ENCODE assay signal across 1 cellular context in the genomic region with DNA sequence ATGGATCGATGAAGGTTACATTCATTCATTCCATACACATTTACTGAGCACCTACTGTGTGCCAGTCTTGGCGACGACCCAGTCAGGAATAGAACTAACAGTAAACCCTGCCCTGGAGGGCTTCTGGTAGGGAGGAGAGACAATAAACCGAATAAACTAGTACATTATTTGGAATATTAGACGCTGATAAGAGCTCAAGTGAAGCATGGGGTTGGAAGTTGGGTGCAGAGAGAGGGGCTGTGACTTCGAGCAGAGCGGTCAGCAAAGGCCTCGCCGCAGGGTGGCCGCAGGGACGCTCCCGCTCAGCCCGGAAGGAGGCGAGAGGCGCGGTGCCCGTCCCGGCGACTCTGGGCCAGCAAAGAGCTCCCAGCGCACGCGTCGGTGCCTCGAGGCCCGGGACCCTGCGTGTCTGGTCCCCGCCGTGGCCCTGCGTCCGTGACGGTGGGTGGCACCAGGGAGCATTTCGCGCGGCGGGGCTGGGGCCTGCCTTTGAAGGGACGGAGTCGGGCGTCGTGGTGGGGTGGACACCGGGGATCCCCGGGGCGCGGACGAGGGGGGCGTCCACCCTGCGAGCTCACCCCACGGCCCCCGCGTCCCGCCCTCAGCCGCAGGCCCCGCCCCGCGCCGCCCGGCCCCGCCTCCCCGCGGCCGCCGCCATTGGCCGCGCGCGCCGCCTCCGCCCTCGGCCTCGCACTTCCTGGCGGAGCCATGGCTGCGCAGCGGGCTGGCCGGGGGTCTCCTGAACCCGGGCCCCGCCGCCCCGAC.
TF ChIP-seq lines count a peak whose summit lies in the region.

A gene (plus strand): TSS at position 682 of the 765 bp plus-strand sequence. CDS start 2,357 bp downstream, outside the sequence.

TF ChIP-seq in WTC11, 78 proteins besides CTCF, POLR2A, EP300 and RAD21 (continued from another document and continues in another):
- TF ChIP-seq JAZF1 (CRISPR knock-in tag; IDR thresholded peaks at IDR 0.05) (no peak), CREM (CRISPR knock-in tag; IDR thresholded peaks at IDR 0.05) (no peak), ZNF317 (CRISPR knock-in tag; IDR thresholded peaks at IDR 0.05; ENCODE audit: borderline replicate concordance, low read depth) (no peak), RORB (CRISPR knock-in tag; IDR thresholded peaks at IDR 0.05) (no peak), ZBTB21 (CRISPR knock-in tag; IDR thresholded peaks at IDR 0.05; ENCODE audit: borderline replicate concordance) (no peak), GTF2I (CRISPR knock-in tag; conservative IDR thresholded peaks at IDR 0.05) (no peak), CBFB (CRISPR knock-in tag; IDR thresholded peaks at IDR 0.05; ENCODE audit: low read depth) (no peak), FOXJ3 (CRISPR knock-in tag; IDR thresholded peaks at IDR 0.05; ENCODE audit: borderline replicate concordance) (no peak), GRHL2 (CRISPR knock-in tag; IDR thresholded peaks at IDR 0.05; ENCODE audit: insufficient replicate concordance, severe bottlenecking) (no peak), ZNF416 (CRISPR knock-in tag; IDR thresholded peaks at IDR 0.05) (no peak), ZNF423 (CRISPR knock-in tag; IDR thresholded peaks at IDR 0.05) (no peak), NR1H2 (CRISPR knock-in tag; IDR thresholded peaks at IDR 0.05) (no peak), HMGA2 (CRISPR knock-in tag; IDR thresholded peaks at IDR 0.05) (no peak), SP1 (CRISPR knock-in tag; conservative IDR thresholded peaks at IDR 0.05) (peak; percentile 22; the same call in 1 of the 2 replicates), NFE2L1 (CRISPR knock-in tag; IDR thresholded peaks at IDR 0.05) (0 out of 2 replicates have a peak, but pooled peaks have one; percentile 24), EMX1 (CRISPR knock-in tag; IDR thresholded peaks at IDR 0.05) (no peak), PRRX2 (CRISPR knock-in tag; IDR thresholded peaks at IDR 0.05) (no peak), MXD4 (CRISPR knock-in tag; IDR thresholded peaks at IDR 0.05; ENCODE audit: borderline replicate concordance) (no peak), ELF4 (CRISPR knock-in tag; IDR thresholded peaks at IDR 0.05; ENCODE audit: low read depth) (no peak), SOX15 (CRISPR knock-in tag; IDR thresholded peaks at IDR 0.05) (no peak), ATF1 (CRISPR knock-in tag; IDR thresholded peaks at IDR 0.05) (0 out of 2 replicates have a peak, but pooled peaks have one; percentile 52), TCF7 (CRISPR knock-in tag; IDR thresholded peaks at IDR 0.05; ENCODE audit: low read depth) (no peak), NR3C1 (CRISPR knock-in tag; conservative IDR thresholded peaks at IDR 0.05; ENCODE audit: low read depth) (no peak), GABPB1 (CRISPR knock-in tag; IDR thresholded peaks at IDR 0.05) (no peak; the same call in 1 of the 2 replicates)
- TF ChIP-seq, protein P1, sequence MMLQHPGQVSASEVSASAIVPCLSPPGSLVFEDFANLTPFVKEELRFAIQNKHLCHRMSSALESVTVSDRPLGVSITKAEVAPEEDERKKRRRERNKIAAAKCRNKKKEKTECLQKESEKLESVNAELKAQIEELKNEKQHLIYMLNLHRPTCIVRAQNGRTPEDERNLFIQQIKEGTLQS (CRISPR knock-in tag; conservative IDR thresholded peaks at IDR 0.05): no peak
- TF ChIP-seq, protein P2, sequence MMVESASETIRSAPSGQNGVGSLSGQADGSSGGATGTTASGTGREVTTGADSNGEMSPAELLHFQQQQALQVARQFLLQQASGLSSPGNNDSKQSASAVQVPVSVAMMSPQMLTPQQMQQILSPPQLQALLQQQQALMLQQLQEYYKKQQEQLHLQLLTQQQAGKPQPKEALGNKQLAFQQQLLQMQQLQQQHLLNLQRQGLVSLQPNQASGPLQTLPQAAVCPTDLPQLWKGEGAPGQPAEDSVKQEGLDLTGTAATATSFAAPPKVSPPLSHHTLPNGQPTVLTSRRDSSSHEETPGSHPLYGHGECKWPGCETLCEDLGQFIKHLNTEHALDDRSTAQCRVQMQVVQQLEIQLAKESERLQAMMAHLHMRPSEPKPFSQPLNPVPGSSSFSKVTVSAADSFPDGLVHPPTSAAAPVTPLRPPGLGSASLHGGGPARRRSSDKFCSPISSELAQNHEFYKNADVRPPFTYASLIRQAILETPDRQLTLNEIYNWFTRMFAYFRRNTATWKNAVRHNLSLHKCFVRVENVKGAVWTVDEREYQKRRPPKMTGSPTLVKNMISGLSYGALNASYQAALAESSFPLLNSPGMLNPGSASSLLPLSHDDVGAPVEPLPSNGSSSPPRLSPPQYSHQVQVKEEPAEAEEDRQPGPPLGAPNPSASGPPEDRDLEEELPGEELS (CRISPR knock-in tag; IDR thresholded peaks at IDR 0.05): 0 out of 2 replicates have a peak, but pooled peaks have one; percentile 39
- TF ChIP-seq, protein P3, sequence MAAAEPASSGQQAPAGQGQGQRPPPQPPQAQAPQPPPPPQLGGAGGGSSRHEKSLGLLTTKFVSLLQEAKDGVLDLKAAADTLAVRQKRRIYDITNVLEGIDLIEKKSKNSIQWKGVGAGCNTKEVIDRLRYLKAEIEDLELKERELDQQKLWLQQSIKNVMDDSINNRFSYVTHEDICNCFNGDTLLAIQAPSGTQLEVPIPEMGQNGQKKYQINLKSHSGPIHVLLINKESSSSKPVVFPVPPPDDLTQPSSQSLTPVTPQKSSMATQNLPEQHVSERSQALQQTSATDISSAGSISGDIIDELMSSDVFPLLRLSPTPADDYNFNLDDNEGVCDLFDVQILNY (CRISPR knock-in tag; IDR thresholded peaks at IDR 0.05): peak; percentile 58; the same call in 1 of the 2 replicates
- TF ChIP-seq, protein P4, sequence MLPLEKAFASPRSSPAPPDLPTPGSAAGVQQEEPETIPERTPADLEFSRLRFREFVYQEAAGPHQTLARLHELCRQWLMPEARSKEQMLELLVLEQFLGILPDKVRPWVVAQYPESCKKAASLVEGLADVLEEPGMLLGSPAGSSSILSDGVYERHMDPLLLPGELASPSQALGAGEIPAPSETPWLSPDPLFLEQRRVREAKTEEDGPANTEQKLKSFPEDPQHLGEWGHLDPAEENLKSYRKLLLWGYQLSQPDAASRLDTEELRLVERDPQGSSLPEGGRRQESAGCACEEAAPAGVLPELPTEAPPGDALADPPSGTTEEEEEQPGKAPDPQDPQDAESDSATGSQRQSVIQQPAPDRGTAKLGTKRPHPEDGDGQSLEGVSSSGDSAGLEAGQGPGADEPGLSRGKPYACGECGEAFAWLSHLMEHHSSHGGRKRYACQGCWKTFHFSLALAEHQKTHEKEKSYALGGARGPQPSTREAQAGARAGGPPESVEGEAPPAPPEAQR (CRISPR knock-in tag; IDR thresholded peaks at IDR 0.05): no peak
- TF ChIP-seq, protein P5, sequence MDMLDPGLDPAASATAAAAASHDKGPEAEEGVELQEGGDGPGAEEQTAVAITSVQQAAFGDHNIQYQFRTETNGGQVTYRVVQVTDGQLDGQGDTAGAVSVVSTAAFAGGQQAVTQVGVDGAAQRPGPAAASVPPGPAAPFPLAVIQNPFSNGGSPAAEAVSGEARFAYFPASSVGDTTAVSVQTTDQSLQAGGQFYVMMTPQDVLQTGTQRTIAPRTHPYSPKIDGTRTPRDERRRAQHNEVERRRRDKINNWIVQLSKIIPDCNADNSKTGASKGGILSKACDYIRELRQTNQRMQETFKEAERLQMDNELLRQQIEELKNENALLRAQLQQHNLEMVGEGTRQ (CRISPR knock-in tag; IDR thresholded peaks at IDR 0.05): no peak
- TF ChIP-seq, protein P6, sequence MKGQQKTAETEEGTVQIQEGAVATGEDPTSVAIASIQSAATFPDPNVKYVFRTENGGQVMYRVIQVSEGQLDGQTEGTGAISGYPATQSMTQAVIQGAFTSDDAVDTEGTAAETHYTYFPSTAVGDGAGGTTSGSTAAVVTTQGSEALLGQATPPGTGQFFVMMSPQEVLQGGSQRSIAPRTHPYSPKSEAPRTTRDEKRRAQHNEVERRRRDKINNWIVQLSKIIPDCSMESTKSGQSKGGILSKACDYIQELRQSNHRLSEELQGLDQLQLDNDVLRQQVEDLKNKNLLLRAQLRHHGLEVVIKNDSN (CRISPR knock-in tag; IDR thresholded peaks at IDR 0.05): no peak
- TF ChIP-seq, protein P7, sequence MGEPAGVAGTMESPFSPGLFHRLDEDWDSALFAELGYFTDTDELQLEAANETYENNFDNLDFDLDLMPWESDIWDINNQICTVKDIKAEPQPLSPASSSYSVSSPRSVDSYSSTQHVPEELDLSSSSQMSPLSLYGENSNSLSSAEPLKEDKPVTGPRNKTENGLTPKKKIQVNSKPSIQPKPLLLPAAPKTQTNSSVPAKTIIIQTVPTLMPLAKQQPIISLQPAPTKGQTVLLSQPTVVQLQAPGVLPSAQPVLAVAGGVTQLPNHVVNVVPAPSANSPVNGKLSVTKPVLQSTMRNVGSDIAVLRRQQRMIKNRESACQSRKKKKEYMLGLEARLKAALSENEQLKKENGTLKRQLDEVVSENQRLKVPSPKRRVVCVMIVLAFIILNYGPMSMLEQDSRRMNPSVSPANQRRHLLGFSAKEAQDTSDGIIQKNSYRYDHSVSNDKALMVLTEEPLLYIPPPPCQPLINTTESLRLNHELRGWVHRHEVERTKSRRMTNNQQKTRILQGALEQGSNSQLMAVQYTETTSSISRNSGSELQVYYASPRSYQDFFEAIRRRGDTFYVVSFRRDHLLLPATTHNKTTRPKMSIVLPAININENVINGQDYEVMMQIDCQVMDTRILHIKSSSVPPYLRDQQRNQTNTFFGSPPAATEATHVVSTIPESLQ (CRISPR knock-in tag; IDR thresholded peaks at IDR 0.05): no peak
- TF ChIP-seq, protein P8, sequence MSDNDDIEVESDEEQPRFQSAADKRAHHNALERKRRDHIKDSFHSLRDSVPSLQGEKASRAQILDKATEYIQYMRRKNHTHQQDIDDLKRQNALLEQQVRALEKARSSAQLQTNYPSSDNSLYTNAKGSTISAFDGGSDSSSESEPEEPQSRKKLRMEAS (CRISPR knock-in tag; IDR thresholded peaks at IDR 0.05): peak; percentile 84
- TF ChIP-seq, protein P9, sequence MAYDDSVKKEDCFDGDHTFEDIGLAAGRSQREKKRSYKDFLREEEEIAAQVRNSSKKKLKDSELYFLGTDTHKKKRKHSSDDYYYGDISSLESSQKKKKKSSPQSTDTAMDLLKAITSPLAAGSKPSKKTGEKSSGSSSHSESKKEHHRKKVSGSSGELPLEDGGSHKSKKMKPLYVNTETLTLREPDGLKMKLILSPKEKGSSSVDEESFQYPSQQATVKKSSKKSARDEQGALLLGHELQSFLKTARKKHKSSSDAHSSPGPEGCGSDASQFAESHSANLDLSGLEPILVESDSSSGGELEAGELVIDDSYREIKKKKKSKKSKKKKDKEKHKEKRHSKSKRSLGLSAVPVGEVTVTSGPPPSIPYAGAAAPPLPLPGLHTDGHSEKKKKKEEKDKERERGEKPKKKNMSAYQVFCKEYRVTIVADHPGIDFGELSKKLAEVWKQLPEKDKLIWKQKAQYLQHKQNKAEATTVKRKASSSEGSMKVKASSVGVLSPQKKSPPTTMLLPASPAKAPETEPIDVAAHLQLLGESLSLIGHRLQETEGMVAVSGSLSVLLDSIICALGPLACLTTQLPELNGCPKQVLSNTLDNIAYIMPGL (CRISPR knock-in tag; IDR thresholded peaks at IDR 0.05): peak; percentile 53; the same call in 1 of the 2 replicates
- TF ChIP-seq, protein P10, sequence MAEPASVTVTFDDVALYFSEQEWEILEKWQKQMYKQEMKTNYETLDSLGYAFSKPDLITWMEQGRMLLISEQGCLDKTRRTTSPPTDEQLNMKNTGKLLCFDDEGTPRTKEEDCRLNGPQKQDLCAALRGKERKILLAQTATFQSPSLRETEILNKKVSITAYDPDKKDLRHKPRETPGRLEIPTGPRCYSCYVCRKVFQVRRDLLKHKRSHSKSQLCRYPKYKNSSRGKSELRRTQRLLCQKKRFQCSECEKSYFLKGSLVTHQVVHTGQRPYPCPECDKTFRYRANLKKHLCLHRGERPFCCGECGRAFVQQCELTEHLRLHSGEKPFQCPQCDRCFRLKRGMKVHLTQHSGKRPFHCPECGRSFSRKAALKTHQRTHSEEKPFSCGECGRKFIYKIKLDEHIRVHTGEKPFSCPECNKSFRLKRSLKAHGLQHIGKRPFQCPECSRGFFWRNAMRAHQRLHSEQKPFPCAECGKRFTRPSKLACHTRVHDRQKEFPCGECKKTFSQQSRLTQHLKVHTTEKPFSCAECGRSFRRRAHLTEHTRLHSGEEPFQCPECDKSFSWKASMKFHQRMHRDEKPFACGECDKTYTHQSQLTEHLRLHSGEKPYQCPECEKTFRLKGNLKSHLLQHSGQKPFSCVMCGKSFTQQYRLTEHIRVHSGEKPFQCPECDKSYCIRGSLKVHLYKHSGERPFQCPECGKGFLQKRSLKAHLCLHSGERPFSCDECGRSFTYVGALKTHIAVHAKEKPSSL (CRISPR knock-in tag; conservative IDR thresholded peaks at IDR 0.05): no peak
- TF ChIP-seq, protein P11, sequence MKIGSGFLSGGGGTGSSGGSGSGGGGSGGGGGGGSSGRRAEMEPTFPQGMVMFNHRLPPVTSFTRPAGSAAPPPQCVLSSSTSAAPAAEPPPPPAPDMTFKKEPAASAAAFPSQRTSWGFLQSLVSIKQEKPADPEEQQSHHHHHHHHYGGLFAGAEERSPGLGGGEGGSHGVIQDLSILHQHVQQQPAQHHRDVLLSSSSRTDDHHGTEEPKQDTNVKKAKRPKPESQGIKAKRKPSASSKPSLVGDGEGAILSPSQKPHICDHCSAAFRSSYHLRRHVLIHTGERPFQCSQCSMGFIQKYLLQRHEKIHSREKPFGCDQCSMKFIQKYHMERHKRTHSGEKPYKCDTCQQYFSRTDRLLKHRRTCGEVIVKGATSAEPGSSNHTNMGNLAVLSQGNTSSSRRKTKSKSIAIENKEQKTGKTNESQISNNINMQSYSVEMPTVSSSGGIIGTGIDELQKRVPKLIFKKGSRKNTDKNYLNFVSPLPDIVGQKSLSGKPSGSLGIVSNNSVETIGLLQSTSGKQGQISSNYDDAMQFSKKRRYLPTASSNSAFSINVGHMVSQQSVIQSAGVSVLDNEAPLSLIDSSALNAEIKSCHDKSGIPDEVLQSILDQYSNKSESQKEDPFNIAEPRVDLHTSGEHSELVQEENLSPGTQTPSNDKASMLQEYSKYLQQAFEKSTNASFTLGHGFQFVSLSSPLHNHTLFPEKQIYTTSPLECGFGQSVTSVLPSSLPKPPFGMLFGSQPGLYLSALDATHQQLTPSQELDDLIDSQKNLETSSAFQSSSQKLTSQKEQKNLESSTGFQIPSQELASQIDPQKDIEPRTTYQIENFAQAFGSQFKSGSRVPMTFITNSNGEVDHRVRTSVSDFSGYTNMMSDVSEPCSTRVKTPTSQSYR (CRISPR knock-in tag; IDR thresholded peaks at IDR 0.05): peak; percentile 56; the same call in 1 of the 2 replicates
